18 cellular contexts compared by ENCODE assay signal in genomic region chr11:83554896-83555295, GRCh38.
DNase-seq lines count a peak whose midpoint lies in the region; TF ChIP-seq lines count a peak whose summit lies in the region.
"Had no signal": no experiment of that assay in that cellular context is flagged by ENCODE, and none has a peak within 500 bp of the region (broad histone marks: within the 10 kb centered on the region; RNA-seq: fewer than 3 reads in every experiment).

No MANE protein-coding gene starts in this region.

- DNase-seq in D341Med (ENCODE audit: low spot score) (peak; percentile 32), NCI-H1694 (lab: John Stamatoyannopoulos, UW) (peak; percentile 92), NCI-H69 (lab: John Stamatoyannopoulos, UW) (peak; percentile 90), retina (peak; percentile 40), foreskin fibroblast (no peak), RKO (ENCODE audit: low spot score) (no peak)
- DNase-seq in activated naive CD4-positive, alpha-beta T cell treated with anti-CD3 and anti-CD28 coated beads, Interleukin-2, amount 50 U/mL, for 16 hours: no peak
- DNase-seq: AML-193, DND-41, Karpas-422, MV-4-11, NCI-H1105 treated with DMSO at 0.1 percent for 48 hours, NCI-H2081 treated with DMSO at 0.1 percent for 48 hours, NCI-H510A, NCI-H774, Right ventricle myocardium superior, SW 1271, T-helper 17 cell had no signal

- no peak for TF ChIP-seq CTCF in foreskin fibroblast (IDR thresholded peaks at IDR 0.05; ENCODE audit: low read depth, low read length)

- H3K4me3 ChIP-seq in foreskin fibroblast (ENCODE audit: low read depth in 1 of 2, low read length in 2 of 2): no peak overlapping the region

Comparison
In these comparisons a context has a peak if more than half of its experiments do, and no peak if none do; other contexts are left out.
1. DNase-seq: peak in D341Med (single experiment), NCI-H1694 (single experiment), NCI-H69 (single experiment) and retina (single experiment); none in foreskin fibroblast (0 of 2), activated naive CD4-positive, alpha-beta T cell treated with anti-CD3 and anti-CD28 coated beads, Interleukin-2, amount 50 U/mL, for 16 hours (single experiment) and RKO (single experiment).